Comparison of ENCODE assay signal across 15 cellular contexts in the genomic region with DNA sequence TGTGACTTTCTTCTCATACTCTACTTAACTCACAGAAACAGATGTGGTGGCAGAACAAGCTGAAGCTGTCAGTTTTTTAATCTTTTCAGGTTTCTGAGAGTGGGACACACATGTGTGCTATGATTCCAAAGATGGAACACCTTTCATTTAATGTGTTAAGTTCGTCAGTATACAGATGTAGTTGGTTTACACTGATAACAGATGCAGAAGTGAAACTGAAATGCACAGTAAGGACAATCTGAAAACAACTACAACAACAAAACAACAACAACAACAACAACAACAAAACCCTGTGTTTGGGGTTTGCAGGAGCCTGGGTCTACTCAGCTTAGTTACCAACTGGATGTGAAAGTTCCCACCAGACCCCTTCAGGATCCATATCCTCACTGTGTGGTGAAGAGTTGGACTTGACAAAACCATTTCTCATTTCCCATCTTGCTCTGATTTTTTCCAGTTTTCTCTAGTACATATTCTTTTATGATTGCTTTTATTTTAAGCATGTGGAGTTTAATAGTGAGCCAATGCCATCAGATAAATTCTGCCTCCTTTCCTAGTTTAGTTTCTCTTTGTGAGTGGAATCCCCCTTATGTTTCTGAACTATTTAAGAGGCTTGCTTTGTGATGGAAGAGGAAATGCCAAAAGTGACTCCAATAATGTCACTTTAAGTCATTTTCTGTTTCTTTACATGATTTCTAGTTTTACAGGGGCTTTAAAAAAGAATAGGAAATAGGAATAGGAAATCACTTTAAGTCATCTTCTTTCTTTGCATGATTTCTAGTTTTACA. TPM values are rescaled to one million over a fixed set of nuclear protein-coding genes. Genes with fewer than 3 reads are reported as not detected.
DNase-seq lines count a peak whose midpoint lies in the region; ATAC-seq and TF ChIP-seq lines count a peak whose summit lies in the region.
"Had no signal": no experiment of that assay in that cellular context is flagged by ENCODE, and none has a peak within 500 bp of the region (broad histone marks: within the 10 kb centered on the region; RNA-seq: fewer than 3 reads in every experiment).

No MANE protein-coding gene starts in this region.

- H3K4me1 Mint-ChIP-seq in H9 (peaks cover 63 to 65% of the 10 kb centered on the region in 2 experiments), nephron progenitor cell (peaks cover 29% of the 10 kb centered on the region)
- H3K4me1 Mint-ChIP-seq in stimulated activated memory B cell treated with anti-CD40 and anti-IgM and Interleukin-4, amounts not matched to agents 10 μg/mL and 1 μg/mL and 100 μg/mL, for 72 hours = peaks cover 13% of the 10 kb centered on the region

- no peak overlapping the region for H3T11ph ChIP-seq in H9 (ENCODE audit: low read length)

- H2AK5ac ChIP-seq in H9 (ENCODE audit: insufficient read length, low read length) = no peak overlapping the region

- H2BK12ac ChIP-seq in H9 (ENCODE audit: insufficient read length, low read depth, low read length) = no peak overlapping the region

- H4K20me1 ChIP-seq in H9 (ENCODE audit: control insufficient read depth, insufficient read depth, insufficient read length) = no peaks in the 10 kb centered on the region

- H3K36me3 Mint-ChIP-seq in H9 (ENCODE audit: insufficient read depth in 1 of 3, low read depth in 3 of 3) = peaks cover 4 to 13% (median 11%) of the 10 kb centered on the region in 3 experiments; a peak in 6 of 7 replicates
- no peaks in the 10 kb centered on the region for H3K36me3 Mint-ChIP-seq in stimulated activated memory B cell treated with anti-CD40 and anti-IgM and Interleukin-4, amounts not matched to agents 10 μg/mL and 1 μg/mL and 100 μg/mL, for 72 hours
- H3K36me3 Mint-ChIP-seq in nephron progenitor cell (ENCODE audit: low read depth) = peaks cover 8% of the 10 kb centered on the region
- H3K36me3 Mint-ChIP-seq: CD8-positive, alpha-beta T cell had no signal

- peak overlapping the region; percentile 55 for H3K27ac ChIP-seq in H9 (ENCODE audit: insufficient read length, low read depth, low read length)
- H3K27ac ChIP-seq: HL-60 had no signal

- H3K18ac ChIP-seq in H9 (ENCODE audit: insufficient read length, low read depth, low read length) = no peak overlapping the region

- WGBS in H9 (ENCODE audit: extremely low coverage, insufficient read length, low lambda C conversion rate) = no CpG with 5 or more reads among the region's 1 CpG

- DNase-seq in H9 (no peak), nephron progenitor cell (no peak), GM20000 (ENCODE audit: low spot score) (no peak), iPS-NIHi7 (ENCODE audit: extremely low spot score) (no peak)
- DNase-seq: activated T-cell treated with anti-CD3 and anti-CD28 coated beads, Interleukin-2, amount 50 U/mL, for 1 hour; CD8-positive, alpha-beta T cell; NCI-H2171 treated with DMSO at 0.1 percent for 48 hours; nucleus accumbens had no signal

- no peak overlapping the region for H3K4me3 Mint-ChIP-seq in H9
- peak overlapping the region; percentile 48 for H3K4me3 Mint-ChIP-seq in stimulated activated memory B cell treated with anti-CD40 and anti-IgM and Interleukin-4, amounts not matched to agents 10 μg/mL and 1 μg/mL and 100 μg/mL, for 72 hours
- H3K4me3 Mint-ChIP-seq in nephron progenitor cell = no peak overlapping the region
- H3K4me3 Mint-ChIP-seq: CD8-positive, alpha-beta T cell; dendritic cell treated with granulocyte-macrophage colony-stimulating factor and Interleukin-4, amounts not matched to agents 40 ng/mL and 50 ng/mL, for 4 days had no signal

- H4K5ac ChIP-seq in H9 (ENCODE audit: insufficient read length, low read depth, low read length) = no peak overlapping the region

- no peak overlapping the region for H3K4ac ChIP-seq in H9 (ENCODE audit: low read depth, low read length)

- no peak overlapping the region for H2BK5ac ChIP-seq in H9 (ENCODE audit: insufficient read length, low read length)

- H3K9me3 Mint-ChIP-seq in H9 (no peaks in the 10 kb centered on the region), nephron progenitor cell (peaks cover 4% of the 10 kb centered on the region)
- no peaks in the 10 kb centered on the region for H3K9me3 Mint-ChIP-seq in stimulated activated memory B cell treated with anti-CD40 and anti-IgM and Interleukin-4, amounts not matched to agents 10 μg/mL and 1 μg/mL and 100 μg/mL, for 72 hours
- H3K9me3 Mint-ChIP-seq: CD8-positive, alpha-beta T cell; dendritic cell treated with granulocyte-macrophage colony-stimulating factor and Interleukin-4, amounts not matched to agents 40 ng/mL and 50 ng/mL, for 4 days had no signal

- TF ChIP-seq CTCF in H9 (conservative IDR thresholded peaks at IDR 0.05) (no peak), nephron progenitor cell (IDR thresholded peaks at IDR 0.05) (no peak), GM20000 (IDR thresholded peaks at IDR 0.05; ENCODE audit: extremely low read depth, missing control alignments) (no peak)

- H4K8ac ChIP-seq in H9 (replicated peaks; ENCODE audit: insufficient read length, low read depth, low read length) = no peak overlapping the region

- no peaks in the 10 kb centered on the region for H3K27me3 ChIP-seq in H9 (ENCODE audit: insufficient read depth, low read length)

- no peak overlapping the region for H2AFZ ChIP-seq in H9 (ENCODE audit: low read length)

- H3K14ac ChIP-seq in H9 (ENCODE audit: insufficient read depth, low read length) = no peak overlapping the region

- H3K9ac ChIP-seq in H9 (ENCODE audit: extremely low read depth, insufficient read length, low read length) = no peak overlapping the region

- H3K27ac Mint-ChIP-seq in H9 (peak overlapping the region; percentile 0 to 82 (median 15); a peak in 4 of 7 replicates), nephron progenitor cell (no peak overlapping the region)
- peak overlapping the region; percentile 43 for H3K27ac Mint-ChIP-seq in stimulated activated memory B cell treated with anti-CD40 and anti-IgM and Interleukin-4, amounts not matched to agents 10 μg/mL and 1 μg/mL and 100 μg/mL, for 72 hours
- H3K27ac Mint-ChIP-seq: CD8-positive, alpha-beta T cell; dendritic cell treated with granulocyte-macrophage colony-stimulating factor and Interleukin-4, amounts not matched to agents 40 ng/mL and 50 ng/mL, for 4 days had no signal

- no peak overlapping the region for H3K23ac ChIP-seq in H9 (ENCODE audit: insufficient read length, low read depth, low read length)

- peaks cover 5% of the 10 kb centered on the region for H3K79me1 ChIP-seq in H9 (ENCODE audit: insufficient read depth, low read depth, low read length, poor library complexity, severe bottlenecking)

- H3K23me2 ChIP-seq in H9 (ENCODE audit: insufficient read length, low read depth, low read length, poor library complexity, severe bottlenecking) = no peaks in the 10 kb centered on the region

- peak; percentile 55 for ATAC-seq in GM18909 (IDR thresholded peaks at IDR 0.05; ENCODE audit: poor library complexity, unreplicated experiment)
- peak; percentile 68 for ATAC-seq in HG03520 (IDR thresholded peaks at IDR 0.05; ENCODE audit: unreplicated experiment)
- ATAC-seq in stimulated activated memory B cell treated with anti-CD40 and anti-IgM and Interleukin-4, amounts not matched to agents 10 μg/mL and 1 μg/mL and 100 μg/mL, for 72 hours = no peak
- ATAC-seq: CD8-positive, alpha-beta T cell; HCT116 had no signal

- no peak overlapping the region for H2BK20ac ChIP-seq in H9 (ENCODE audit: low read depth, low read length, poor library complexity, severe bottlenecking)

- no peak overlapping the region for H3K56ac ChIP-seq in H9 (ENCODE audit: insufficient read length, low read depth, low read length)

- H3K9me3 ChIP-seq in H9 (ENCODE audit: control insufficient read depth, low read depth, low read length) = no peaks in the 10 kb centered on the region

- H3K27me3 Mint-ChIP-seq in H9 (ENCODE audit: low read depth) (no peaks in the 10 kb centered on the region), nephron progenitor cell (ENCODE audit: low read depth, poor library complexity) (peaks cover 4% of the 10 kb centered on the region)
- H3K27me3 Mint-ChIP-seq in stimulated activated memory B cell treated with anti-CD40 and anti-IgM and Interleukin-4, amounts not matched to agents 10 μg/mL and 1 μg/mL and 100 μg/mL, for 72 hours = no peaks in the 10 kb centered on the region
- H3K27me3 Mint-ChIP-seq: dendritic cell treated with granulocyte-macrophage colony-stimulating factor and Interleukin-4, amounts not matched to agents 40 ng/mL and 50 ng/mL, for 4 days had no signal

- no peak overlapping the region for H3K4me2 ChIP-seq in H9 (ENCODE audit: insufficient read depth, insufficient read length, low read length)

- no peak overlapping the region for H2BK120ac ChIP-seq in H9 (ENCODE audit: low read depth, low read length, poor library complexity, severe bottlenecking)

- H2BK15ac ChIP-seq in H9 (ENCODE audit: low read depth, low read length) = no peak overlapping the region

- no peaks in the 10 kb centered on the region; the same call in 1 of the 2 replicates for H3K79me2 ChIP-seq in H9 (ENCODE audit: insufficient read depth, low read length)

- peaks cover 7% of the 10 kb centered on the region for H3K4me1 ChIP-seq in H9 (ENCODE audit: insufficient read depth, low read length)

- no peak overlapping the region for H4K91ac ChIP-seq in H9 (ENCODE audit: insufficient read length, low read depth, low read length)

RNA-seq across cellular contexts. Expression of gene ARHGAP42, which starts 47.8 kb away (rescaled TPM):
- total RNA-seq in H9 (2021) = 35.5 and 39.1 TPM in 2 replicates
- total RNA-seq: G401 had no signal
